In genomic region chr3:134056464-134056891, GRCh38 we compare ENCODE assay signal across 18 cellular contexts. TPM values are rescaled to one million over a fixed set of nuclear protein-coding genes. Genes with fewer than 3 reads are reported as not detected.
DNase-seq lines count a peak whose midpoint lies in the region; ATAC-seq and TF ChIP-seq lines count a peak whose summit lies in the region.
"Had no signal": no experiment of that assay in that cellular context is flagged by ENCODE, and none has a peak within 500 bp of the region (broad histone marks: within the 10 kb centered on the region; RNA-seq: fewer than 3 reads in every experiment).

No MANE protein-coding gene starts in this region.

- 0 out of 2 replicates have a peak overlapping the region, but pooled peaks have one; percentile 18 for H3K4me2 ChIP-seq in IMR-90 (ENCODE audit: low read depth, low read length)
- no peak overlapping the region for H3K4me2 ChIP-seq in mesenchymal stem cell (ENCODE audit: low read length, poor library complexity, severe bottlenecking)
- H3K4me2 ChIP-seq: hepatocyte had no signal

- H3K18ac ChIP-seq in IMR-90 (ENCODE audit: low read depth, low read length) (peak overlapping the region; percentile 83), mesenchymal stem cell (ENCODE audit: low read depth in 1 of 2, low read length in 2 of 2) (no peak overlapping the region)

- TF ChIP-seq RAD21 in IMR-90 (IDR thresholded peaks at IDR 0.05; ENCODE audit: low read length) = no peak

- no peak overlapping the region for H3K27ac ChIP-seq in IMR-90 (ENCODE audit: insufficient read depth, low read length)
- H3K27ac ChIP-seq in mesenchymal stem cell (ENCODE audit: low read length, poor library complexity, severe bottlenecking) = no peak overlapping the region
- H3K27ac ChIP-seq in suprapubic skin = no peak overlapping the region
- H3K27ac ChIP-seq in naive thymus-derived CD4-positive, alpha-beta T cell (ENCODE audit: low read depth, low read length) = no peak overlapping the region
- H3K27ac ChIP-seq: body of pancreas, testis had no signal

- H3K4me1 ChIP-seq in IMR-90 (ENCODE audit: control insufficient read depth, insufficient read depth, low read length) (peaks cover 46% of the 10 kb centered on the region), mesenchymal stem cell (ENCODE audit: control insufficient read depth, insufficient read depth, low read depth, low read length) (no peaks in the 10 kb centered on the region), suprapubic skin (peaks cover 20% of the 10 kb centered on the region)
- no peaks in the 10 kb centered on the region for H3K4me1 ChIP-seq in naive thymus-derived CD4-positive, alpha-beta T cell (ENCODE audit: control insufficient read depth in 2 of 2, insufficient read depth in 2 of 2, low read length in 2 of 2)

- H4K8ac ChIP-seq in IMR-90 (ENCODE audit: low read depth in 2 of 2, low read length in 2 of 2) (peak overlapping the region in 1 of 2 experiments; percentile 3; a peak in 2 of 4 replicates), mesenchymal stem cell (ENCODE audit: low read length) (no peak overlapping the region)

- H4K20me1 ChIP-seq in IMR-90 (ENCODE audit: insufficient read depth, low read length) = no peaks in the 10 kb centered on the region

- peak overlapping the region; percentile 88 for H3K4ac ChIP-seq in IMR-90 (ENCODE audit: low read depth, low read length)
- no peak overlapping the region for H3K4ac ChIP-seq in mesenchymal stem cell (ENCODE audit: low read depth in 1 of 2, low read length in 2 of 2)

- H2BK12ac ChIP-seq in mesenchymal stem cell (ENCODE audit: low read length in 2 of 2) = no peak overlapping the region

- H3K4me1 Mint-ChIP-seq in naive thymus-derived CD4-positive, alpha-beta T cell = peaks cover 0 to 8% (median 0%) of the 10 kb centered on the region in 7 donors
- H3K4me1 Mint-ChIP-seq in activated naive CD8-positive, alpha-beta T cell treated with anti-CD3 and anti-CD28 coated beads for 36 hours = peaks cover 4% of the 10 kb centered on the region
- H3K4me1 Mint-ChIP-seq: activated CD4-positive, alpha-beta T cell treated with anti-CD3 and anti-CD28 coated beads for 36 hours had no signal

- H3K14ac ChIP-seq in IMR-90 (replicated peaks; ENCODE audit: low read depth, low read length) = peak overlapping the region; percentile 64
- H3K14ac ChIP-seq in mesenchymal stem cell (ENCODE audit: low read length in 2 of 2) = no peak overlapping the region

- no peak for TF ChIP-seq EP300 in suprapubic skin (IDR thresholded peaks at IDR 0.05)

- no peak overlapping the region for H3K56ac ChIP-seq in IMR-90 (ENCODE audit: extremely low read depth, insufficient read depth, low read length)

- in situ Hi-C loops in IMR-90 (cut with MboI; ENCODE audit: low sequenced_read_pairs) (no loop called here), astrocyte of the cerebellum (cut with HindIII; ENCODE audit: low sequenced_read_pairs) (no loop called here)

- peak; percentile 12; the same call in 1 of the 2 replicates for ATAC-seq in IMR-90 (ENCODE audit: low read depth)
- no peak for ATAC-seq in naive thymus-derived CD4-positive, alpha-beta T cell
- ATAC-seq: activated CD4-positive, alpha-beta T cell treated with anti-CD3 and anti-CD28 coated beads for 36 hours; body of pancreas; sciatic nerve had no signal

- no peak overlapping the region for H3K27ac Mint-ChIP-seq in naive thymus-derived CD4-positive, alpha-beta T cell
- no peak overlapping the region for H3K27ac Mint-ChIP-seq in activated naive CD8-positive, alpha-beta T cell treated with anti-CD3 and anti-CD28 coated beads for 36 hours
- H3K27ac Mint-ChIP-seq: activated CD4-positive, alpha-beta T cell treated with anti-CD3 and anti-CD28 coated beads for 36 hours; activated naive CD8-positive, alpha-beta T cell treated with anti-CD3 and anti-CD28 coated beads, Interleukin-2, amount 10 ng/mL, durations not matched to agents 7 days and 5 days; CD4-positive, alpha-beta T cell had no signal

- peaks cover 0 to 7% (median 0%) of the 10 kb centered on the region in 5 donors for H3K27me3 Mint-ChIP-seq in naive thymus-derived CD4-positive, alpha-beta T cell
- H3K27me3 Mint-ChIP-seq in activated naive CD8-positive, alpha-beta T cell treated with anti-CD3 and anti-CD28 coated beads for 36 hours = no peaks in the 10 kb centered on the region
- H3K27me3 Mint-ChIP-seq: activated CD4-positive, alpha-beta T cell treated with anti-CD3 and anti-CD28 coated beads for 36 hours; CD4-positive, alpha-beta T cell had no signal

- POLR2A ChIA-PET in IMR-90 (lab: Charles Lee; ENCODE audit: unreplicated experiment) = no interaction called here
- POLR2A ChIA-PET in naive thymus-derived CD4-positive, alpha-beta T cell (lab: Charles Lee) = no interaction called here

- no peaks in the 10 kb centered on the region for H3K36me3 ChIP-seq in IMR-90 (ENCODE audit: control insufficient read depth, insufficient read depth, low read length)
- no peaks in the 10 kb centered on the region for H3K36me3 ChIP-seq in mesenchymal stem cell (ENCODE audit: control insufficient read depth in 1 of 2, insufficient read depth in 2 of 2, low read depth in 1 of 2, low read length in 2 of 2)
- H3K36me3 ChIP-seq in suprapubic skin = no peaks in the 10 kb centered on the region
- no peaks in the 10 kb centered on the region for H3K36me3 ChIP-seq in naive thymus-derived CD4-positive, alpha-beta T cell (ENCODE audit: control insufficient read depth in 2 of 3, insufficient read depth in 3 of 3, low read length in 3 of 3)

- H3K23ac ChIP-seq in IMR-90 (ENCODE audit: low read depth, low read length) (0 out of 2 replicates have a peak overlapping the region, but pooled peaks have one; percentile 19), mesenchymal stem cell (ENCODE audit: low read length in 2 of 2) (no peak overlapping the region)

- peaks cover 34% of the 10 kb centered on the region for H3K9me1 ChIP-seq in IMR-90 (ENCODE audit: insufficient read depth, low read length)

- H2AFZ ChIP-seq in IMR-90 (replicated peaks; ENCODE audit: low read length, poor library complexity) (no peak overlapping the region), mesenchymal stem cell (ENCODE audit: low read depth, low read length) (no peak overlapping the region)
- H2AFZ ChIP-seq: hepatocyte had no signal

- peak overlapping the region; percentile 66 for H2BK20ac ChIP-seq in IMR-90 (ENCODE audit: low read depth, low read length)

- H2BK120ac ChIP-seq in IMR-90 (ENCODE audit: low read depth, low read length) (peak overlapping the region; percentile 80), mesenchymal stem cell (ENCODE audit: low read depth, low read length) (no peak overlapping the region)

- H2BK15ac ChIP-seq in IMR-90 (ENCODE audit: low read depth, low read length) = peak overlapping the region; percentile 10; the same call in 1 of the 3 replicates
- no peak overlapping the region for H2BK15ac ChIP-seq in mesenchymal stem cell (ENCODE audit: low read depth, poor library complexity, severe bottlenecking)

- CTCF ChIA-PET in IMR-90 (lab: Yijun Ruan, JAX) = interaction anchor here (1.4 kb wide), 1 partner anchor 115 kb away, joined by 3 read pairs; no protein-coding TSS in a partner anchor
- CTCF ChIA-PET in naive thymus-derived CD4-positive, alpha-beta T cell (lab: Charles Lee) = no interaction called here

- H3K27me3 ChIP-seq in IMR-90 (ENCODE audit: control insufficient read depth, insufficient read depth, low read length) (no peaks in the 10 kb centered on the region), mesenchymal stem cell (ENCODE audit: control insufficient read depth in 1 of 2, insufficient read depth in 1 of 2, low read length in 2 of 2) (peaks cover 0 to 18% of the 10 kb centered on the region in 2 experiments), suprapubic skin (no peaks in the 10 kb centered on the region)
- no peaks in the 10 kb centered on the region for H3K27me3 ChIP-seq in naive thymus-derived CD4-positive, alpha-beta T cell (ENCODE audit: control insufficient read depth in 2 of 2, insufficient read depth in 2 of 2, low read length in 2 of 2)
- H3K27me3 ChIP-seq: body of pancreas, hepatocyte, testis had no signal

- DNase-seq in IMR-90 (peak; percentile 18), astrocyte of the cerebellum (ENCODE audit: low read depth) (peak; percentile 20), mesenchymal stem cell (no peak), suprapubic skin (ENCODE audit: low spot score in 2 of 2) (peak; percentile 28 to 40), DMS79 (lab: John Stamatoyannopoulos, UW) (no peak)
- no peak for DNase-seq in naive thymus-derived CD4-positive, alpha-beta T cell
- DNase-seq in activated naive CD8-positive, alpha-beta T cell treated with anti-CD3 and anti-CD28 coated beads for 36 hours = no peak
- DNase-seq: activated CD4-positive, alpha-beta T cell treated with anti-CD3 and anti-CD28 coated beads for 36 hours; activated naive CD8-positive, alpha-beta T cell treated with anti-CD3 and anti-CD28 coated beads, Interleukin-2, amount 10 ng/mL, durations not matched to agents 7 days and 5 days; body of pancreas; CD4-positive, alpha-beta T cell; cortex of kidney; NCI-H1105 treated with DMSO at 0.1 percent for 48 hours; NCI-H524 treated with DMSO at 0.1 percent for 48 hours; SW 1271; testis had no signal

- no peak overlapping the region for H3K4me3 ChIP-seq in IMR-90 (ENCODE audit: insufficient read depth, low read depth, low read length)
- no peak overlapping the region for H3K4me3 ChIP-seq in astrocyte of the cerebellum (ENCODE audit: low read depth, low read length)
- no peak overlapping the region for H3K4me3 ChIP-seq in mesenchymal stem cell (ENCODE audit: insufficient read depth in 1 of 2, low read depth in 1 of 2, low read length in 2 of 2)
- no peak overlapping the region for H3K4me3 ChIP-seq in suprapubic skin
- H3K4me3 ChIP-seq in naive thymus-derived CD4-positive, alpha-beta T cell (ENCODE audit: low read length) = no peak overlapping the region
- H3K4me3 ChIP-seq: body of pancreas, hepatocyte, testis had no signal

- H3K4me3 Mint-ChIP-seq in naive thymus-derived CD4-positive, alpha-beta T cell = no peak overlapping the region
- H3K4me3 Mint-ChIP-seq in activated naive CD8-positive, alpha-beta T cell treated with anti-CD3 and anti-CD28 coated beads for 36 hours = no peak overlapping the region
- H3K4me3 Mint-ChIP-seq: activated CD4-positive, alpha-beta T cell treated with anti-CD3 and anti-CD28 coated beads for 36 hours; activated naive CD8-positive, alpha-beta T cell treated with anti-CD3 and anti-CD28 coated beads, Interleukin-2, amount 10 ng/mL, durations not matched to agents 7 days and 5 days; CD4-positive, alpha-beta T cell had no signal

- H3K79me1 ChIP-seq in IMR-90 (ENCODE audit: low read depth in 1 of 2, low read length in 2 of 2) (no peaks in the 10 kb centered on the region), mesenchymal stem cell (replicated peaks; ENCODE audit: low read length, poor library complexity, severe bottlenecking) (no peaks in the 10 kb centered on the region)

- H3K9me3 ChIP-seq in IMR-90 (ENCODE audit: control insufficient read depth, insufficient read depth, low read length) = no peaks in the 10 kb centered on the region
- no peaks in the 10 kb centered on the region for H3K9me3 ChIP-seq in mesenchymal stem cell (ENCODE audit: control insufficient read depth, low read length)
- H3K9me3 ChIP-seq in suprapubic skin = no peaks in the 10 kb centered on the region
- H3K9me3 ChIP-seq in naive thymus-derived CD4-positive, alpha-beta T cell (ENCODE audit: control insufficient read depth in 2 of 3, low read length in 3 of 3) = no peaks in the 10 kb centered on the region
- H3K9me3 ChIP-seq: body of pancreas, testis had no signal

- intact Hi-C loops in IMR-90 (cut with micrococcal nuclease) = no loop called here
- intact Hi-C loops in naive thymus-derived CD4-positive, alpha-beta T cell (cut with micrococcal nuclease) = no loop called here

- H3K9me3 Mint-ChIP-seq in naive thymus-derived CD4-positive, alpha-beta T cell = peaks cover 0 to 3% (median 0%) of the 10 kb centered on the region in 11 donors
- no peaks in the 10 kb centered on the region for H3K9me3 Mint-ChIP-seq in activated naive CD8-positive, alpha-beta T cell treated with anti-CD3 and anti-CD28 coated beads for 36 hours
- H3K9me3 Mint-ChIP-seq: activated naive CD8-positive, alpha-beta T cell treated with anti-CD3 and anti-CD28 coated beads, Interleukin-2, amount 10 ng/mL, durations not matched to agents 7 days and 5 days; CD4-positive, alpha-beta T cell had no signal

- peak overlapping the region; percentile 47; the same call in 1 of the 2 replicates for H4K91ac ChIP-seq in IMR-90 (ENCODE audit: insufficient read depth, low read depth, low read length)
- H4K91ac ChIP-seq in mesenchymal stem cell (ENCODE audit: low read length) = peak overlapping the region; percentile 6

- peak overlapping the region; percentile 87 for H2AK5ac ChIP-seq in IMR-90 (ENCODE audit: low read depth, low read length)
- no peak overlapping the region for H2AK5ac ChIP-seq in mesenchymal stem cell (ENCODE audit: low read length, severe bottlenecking)

- peak overlapping the region; percentile 54 for H4K5ac ChIP-seq in IMR-90 (ENCODE audit: low read depth, low read length)

- dilution Hi-C loops in IMR-90 (cut with HindIII; ENCODE audit: low sequenced_read_pairs, unreplicated experiment) = no loop called here

- 79 to 100% methylated on average over 3 to 7 of the region's 7 CpGs for WGBS in IMR-90 (ENCODE audit: extremely low coverage in 2 of 2, insufficient read length in 1 of 2), 2 experiments
- WGBS in mesenchymal stem cell = 74% methylated on average over 7 of the region's 7 CpGs
- WGBS in suprapubic skin = 89% methylated on average over 7 of the region's 7 CpGs

- TF ChIP-seq POLR2A in IMR-90 (IDR thresholded peaks at IDR 0.05; ENCODE audit: low read depth, low read length) (no peak), suprapubic skin (IDR thresholded peaks at IDR 0.05) (no peak)

- no peaks in the 10 kb centered on the region for H3K36me3 Mint-ChIP-seq in naive thymus-derived CD4-positive, alpha-beta T cell
- no peaks in the 10 kb centered on the region for H3K36me3 Mint-ChIP-seq in activated naive CD8-positive, alpha-beta T cell treated with anti-CD3 and anti-CD28 coated beads for 36 hours
- H3K36me3 Mint-ChIP-seq: activated naive CD8-positive, alpha-beta T cell treated with anti-CD3 and anti-CD28 coated beads, Interleukin-2, amount 10 ng/mL, durations not matched to agents 7 days and 5 days had no signal

- H3K9ac ChIP-seq in IMR-90 (ENCODE audit: low read depth, low read length) (no peak overlapping the region), mesenchymal stem cell (ENCODE audit: low read length) (no peak overlapping the region)

- peak overlapping the region; percentile 17 for H2BK5ac ChIP-seq in IMR-90 (ENCODE audit: low read depth, low read length, poor library complexity, severe bottlenecking)
- no peak overlapping the region for H2BK5ac ChIP-seq in mesenchymal stem cell (ENCODE audit: low read depth, low read length, poor library complexity, severe bottlenecking)

- BruUV-seq in IMR-90 (replicated peaks; lab: Mats Ljungman, UMichigan) = no TSS peak

- TF ChIP-seq CTCF in IMR-90 (conservative IDR thresholded peaks at IDR 0.05; ENCODE audit: low read depth, low read length) (no peak), astrocyte of the cerebellum (IDR thresholded peaks at IDR 0.05; ENCODE audit: low read depth, low read length, missing control alignments) (no peak), suprapubic skin (IDR thresholded peaks at IDR 0.05) (no peak)

- peak overlapping the region; percentile 19 for H2AK9ac ChIP-seq in IMR-90 (replicated peaks; ENCODE audit: low read depth, low read length, poor library complexity)

RNA-seq across cellular contexts. Expression of gene SLCO2A1, which starts 26.8 kb away (rescaled TPM):
- total RNA-seq in IMR-90 (2012; rRNA removed) (under 0.01 TPM in 2 replicates), suprapubic skin (10 to 100 TPM; 25.0 to 38.7 (median 29.4) TPM)
- polyA plus RNA-seq in IMR-90 (2012; rRNA removed) = 1.2 and 1.5 TPM in 2 replicates
- 0.26 and 1.0 TPM in 2 replicates for polyA plus RNA-seq in IMR-90 (2012; cell fraction: cytosol; rRNA removed)
- polyA plus RNA-seq in IMR-90 (2012; cell fraction: nucleus; rRNA removed; ENCODE audit: low replicate concordance) = 1.7 TPM in 2 replicates
- polyA plus RNA-seq in mesenchymal stem cell (2013, experiment 1 of 2) = 1.2 TPM
- 1.4 TPM for polyA plus RNA-seq in mesenchymal stem cell (2013, experiment 2 of 2)
- not detected for total RNA-seq in naive thymus-derived CD4-positive, alpha-beta T cell
- polyA plus RNA-seq in naive thymus-derived CD4-positive, alpha-beta T cell = not detected
- total RNA-seq in activated naive CD8-positive, alpha-beta T cell treated with anti-CD3 and anti-CD28 coated beads for 36 hours = under 1 TPM in 1 of 2 experiments, not detected in 1; 0.08 TPM
- total RNA-seq: activated CD4-positive, alpha-beta T cell treated with anti-CD3 and anti-CD28 coated beads for 36 hours; activated naive CD8-positive, alpha-beta T cell treated with anti-CD3 and anti-CD28 coated beads, Interleukin-2, amount 10 ng/mL, durations not matched to agents 7 days and 5 days; CD4-positive, alpha-beta T cell had no signal

Comparison
In these comparisons a context has a peak if more than half of its experiments do, and no peak if none do; other contexts are left out.
1. DNase-seq: peak in IMR-90 (single experiment), astrocyte of the cerebellum (single experiment) and suprapubic skin (2 of 2); none in mesenchymal stem cell (single experiment), DMS79 (single experiment), naive thymus-derived CD4-positive, alpha-beta T cell (0 of 9) and activated naive CD8-positive, alpha-beta T cell treated with anti-CD3 and anti-CD28 coated beads for 36 hours (single experiment).
2. RNA of gene SLCO2A1, which starts 26.8 kb away (total RNA-seq): 25.0 to 38.7 TPM in suprapubic skin; 0.08 TPM in activated naive CD8-positive, alpha-beta T cell treated with anti-CD3 and anti-CD28 coated beads for 36 hours, under 0.01 TPM in IMR-90 and not detected in naive thymus-derived CD4-positive, alpha-beta T cell; every median in the first group is over 10 times any median in the second.